Comparison of ENCODE assay signal across 1 cellular context in the genomic region with DNA sequence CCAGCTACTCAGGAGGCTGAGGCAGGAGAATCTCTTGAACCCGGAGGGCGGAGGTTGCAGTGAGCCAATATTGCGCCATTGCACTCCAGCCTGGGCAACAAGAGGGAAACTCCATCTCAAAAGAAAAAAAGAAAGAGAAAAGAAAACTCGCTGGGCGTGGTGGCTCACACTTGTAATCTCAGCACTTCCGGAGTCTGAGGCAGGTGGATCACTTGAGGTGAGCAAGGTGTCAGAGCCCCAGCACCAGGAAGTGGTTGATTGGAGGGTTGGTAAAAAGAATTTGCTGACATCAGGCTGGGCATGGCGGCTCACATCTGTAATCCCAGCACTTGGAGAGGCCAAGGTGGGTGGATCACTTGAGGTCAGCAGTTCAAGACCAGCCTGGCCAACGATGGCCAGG.
TF ChIP-seq lines count a peak whose summit lies in the region.

No MANE protein-coding gene starts in this region.

TF ChIP-seq in HepG2, 621 proteins besides CTCF, POLR2A, EP300 and RAD21:
- TF ChIP-seq, protein P1, sequence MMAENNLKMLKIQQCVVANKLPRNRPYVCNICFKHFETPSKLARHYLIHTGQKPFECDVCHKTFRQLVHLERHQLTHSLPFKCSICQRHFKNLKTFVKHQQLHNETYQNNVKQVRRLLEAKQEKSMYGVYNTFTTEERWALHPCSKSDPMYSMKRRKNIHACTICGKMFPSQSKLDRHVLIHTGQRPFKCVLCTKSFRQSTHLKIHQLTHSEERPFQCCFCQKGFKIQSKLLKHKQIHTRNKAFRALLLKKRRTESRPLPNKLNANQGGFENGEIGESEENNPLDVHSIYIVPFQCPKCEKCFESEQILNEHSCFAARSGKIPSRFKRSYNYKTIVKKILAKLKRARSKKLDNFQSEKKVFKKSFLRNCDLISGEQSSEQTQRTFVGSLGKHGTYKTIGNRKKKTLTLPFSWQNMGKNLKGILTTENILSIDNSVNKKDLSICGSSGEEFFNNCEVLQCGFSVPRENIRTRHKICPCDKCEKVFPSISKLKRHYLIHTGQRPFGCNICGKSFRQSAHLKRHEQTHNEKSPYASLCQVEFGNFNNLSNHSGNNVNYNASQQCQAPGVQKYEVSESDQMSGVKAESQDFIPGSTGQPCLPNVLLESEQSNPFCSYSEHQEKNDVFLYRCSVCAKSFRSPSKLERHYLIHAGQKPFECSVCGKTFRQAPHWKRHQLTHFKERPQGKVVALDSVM (CRISPR knock-in tag; IDR thresholded peaks at IDR 0.05): peak; percentile 29; the same call in 1 of the 2 replicates
